In the genomic region with DNA sequence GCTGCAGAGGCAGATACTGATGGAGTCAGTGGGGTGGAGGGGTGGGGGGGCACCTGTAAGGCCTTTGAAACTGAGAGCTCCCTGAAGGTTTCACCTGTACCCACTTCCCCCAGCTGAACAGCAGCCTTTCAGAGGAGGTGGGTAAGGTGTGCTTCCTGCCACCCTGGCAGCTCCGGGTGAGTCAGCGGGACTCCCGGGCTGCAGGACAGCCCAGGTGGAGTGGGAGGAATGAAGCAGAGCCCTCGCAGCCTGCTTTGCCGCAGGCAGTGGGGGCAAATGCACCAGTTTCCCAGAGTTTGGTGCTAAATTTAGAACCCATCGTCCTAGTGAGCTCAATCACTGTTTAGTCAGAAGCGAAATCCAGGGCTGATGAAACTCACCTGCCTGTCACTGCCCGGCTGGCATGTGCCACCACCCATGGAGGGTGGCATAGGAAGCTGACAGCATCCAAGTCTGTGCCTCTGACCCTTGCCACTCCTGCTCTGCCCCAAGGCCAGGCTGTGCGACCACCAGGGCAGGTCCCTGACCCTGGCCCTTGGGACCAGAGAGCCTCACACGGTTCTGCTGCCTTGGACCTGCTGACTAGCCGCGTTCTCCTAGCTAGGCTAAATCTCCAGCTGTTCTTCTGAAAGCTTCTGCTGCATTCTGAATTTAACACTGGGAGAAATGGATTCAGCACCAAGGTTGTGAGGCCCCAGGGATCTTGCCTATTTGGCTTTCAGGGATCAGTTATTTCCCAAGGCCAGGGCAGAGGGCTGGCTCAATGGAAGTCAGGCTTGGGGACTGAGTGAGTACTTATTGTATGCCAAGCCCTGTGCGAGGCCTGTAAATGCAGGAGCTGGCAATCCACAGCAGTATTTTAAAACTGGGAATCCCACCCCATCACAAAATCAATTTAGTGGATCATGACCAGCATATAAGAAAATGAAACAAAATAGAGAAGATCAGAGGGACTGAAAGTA, we compare ENCODE assay signal across 11 cellular contexts.
"Had no signal": no experiment of that assay in that cellular context is flagged by ENCODE, and none has a peak within 500 bp of the region (broad histone marks: within the 10 kb centered on the region; RNA-seq: fewer than 3 reads in every experiment).

No MANE protein-coding gene starts in this region.

- H3K4me1 Mint-ChIP-seq: activated CD4-positive, alpha-beta T cell treated with anti-CD3 and anti-CD28 coated beads, Interleukin-2, amount 10 ng/mL, durations not matched to agents 24 days and 14 days; central memory CD8-positive, alpha-beta T cell; immature natural killer cell; stimulated activated naive CD8-positive, alpha-beta T cell treated with anti-CD3 and anti-CD28 coated beads, Interleukin-15, amount 100 ng/mL, for 72 hours; T-cell had no signal

- H3K4me3 Mint-ChIP-seq: activated CD4-positive, alpha-beta T cell treated with anti-CD3 and anti-CD28 coated beads, Interleukin-2, amount 10 ng/mL, durations not matched to agents 24 days and 14 days; central memory CD8-positive, alpha-beta T cell; immature natural killer cell; nephron; stimulated activated naive CD8-positive, alpha-beta T cell treated with anti-CD3 and anti-CD28 coated beads, Interleukin-15, amount 100 ng/mL, for 72 hours; T-cell; WTC11 had no signal

- H3K4me1 ChIP-seq: adrenal gland had no signal

- H3K27ac ChIP-seq: adrenal gland had no signal

- DNase-seq: activated CD4-positive, alpha-beta T cell treated with anti-CD3 and anti-CD28 coated beads, Interleukin-2, amount 10 ng/mL, durations not matched to agents 24 days and 14 days; activated naive CD4-positive, alpha-beta T cell treated with Interleukin-2 at 50 U/mL for 16 hours; effector memory CD4-positive, alpha-beta T cell; immature natural killer cell; stimulated activated CD4-positive, alpha-beta T cell treated with anti-CD3 and anti-CD28 coated beads, Interleukin-2, amount 100 ng/mL, for 48 hours; stimulated activated naive CD8-positive, alpha-beta T cell treated with anti-CD3 and anti-CD28 coated beads, Interleukin-15, amount 100 ng/mL, for 72 hours; T-cell had no signal

- ATAC-seq: stimulated activated naive CD8-positive, alpha-beta T cell treated with anti-CD3 and anti-CD28 coated beads, Interleukin-15, amount 100 ng/mL, for 72 hours; T-cell; WTC11 had no signal

- H3K27ac Mint-ChIP-seq: activated CD4-positive, alpha-beta T cell treated with anti-CD3 and anti-CD28 coated beads, Interleukin-2, amount 10 ng/mL, durations not matched to agents 24 days and 14 days; immature natural killer cell; nephron; T-cell; WTC11 had no signal

- H3K36me3 ChIP-seq: adrenal gland had no signal

- H3K9me3 ChIP-seq: adrenal gland had no signal

- H3K27me3 ChIP-seq: adrenal gland had no signal

- H3K36me3 Mint-ChIP-seq: immature natural killer cell, T-cell, WTC11 had no signal

- H3K9me3 Mint-ChIP-seq: activated CD4-positive, alpha-beta T cell treated with anti-CD3 and anti-CD28 coated beads, Interleukin-2, amount 10 ng/mL, durations not matched to agents 24 days and 14 days; central memory CD8-positive, alpha-beta T cell; immature natural killer cell; nephron; stimulated activated naive CD8-positive, alpha-beta T cell treated with anti-CD3 and anti-CD28 coated beads, Interleukin-15, amount 100 ng/mL, for 72 hours; T-cell; WTC11 had no signal

- H3K4me3 ChIP-seq: adrenal gland had no signal
